16 cellular contexts compared by ENCODE assay signal in the genomic region with DNA sequence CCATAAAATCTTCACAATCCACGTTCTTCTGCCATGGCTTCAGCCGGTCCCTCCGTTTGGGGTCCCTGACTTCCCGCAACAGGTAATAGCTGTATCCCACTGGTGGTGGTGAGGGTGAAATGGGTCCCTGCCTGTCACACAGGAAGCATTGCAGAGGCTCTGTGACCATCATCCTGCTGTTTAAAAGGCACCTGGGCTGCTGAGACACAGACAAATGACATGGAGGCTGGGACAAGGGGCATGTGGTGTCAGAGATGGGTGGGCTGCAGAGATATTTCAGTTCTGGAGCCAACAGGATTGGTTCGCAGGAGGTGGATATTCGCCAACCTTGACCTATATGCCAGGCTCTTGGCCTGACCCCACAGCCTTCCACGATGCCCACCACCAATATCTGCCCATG.
DNase-seq lines count a peak whose midpoint lies in the region.
"Had no signal": no experiment of that assay in that cellular context is flagged by ENCODE, and none has a peak within 500 bp of the region (broad histone marks: within the 10 kb centered on the region; RNA-seq: fewer than 3 reads in every experiment).

No MANE protein-coding gene starts in this region.

- peak overlapping the region; percentile 96 for H2AK5ac ChIP-seq in mesendoderm (ENCODE audit: low read length)

- H3K56ac ChIP-seq in mesendoderm (ENCODE audit: low read length): peak overlapping the region; percentile 83

- no peak overlapping the region for H3K4me3 ChIP-seq in mesendoderm (ENCODE audit: low read length)
- H3K4me3 ChIP-seq: GM12878 had no signal

- H3K36me3 ChIP-seq in mesendoderm (ENCODE audit: control insufficient read depth, insufficient read depth, low read length): no peaks in the 10 kb centered on the region

- peak overlapping the region; percentile 32 for H2BK120ac ChIP-seq in mesendoderm (ENCODE audit: low read depth, low read length)

- no peak overlapping the region for H2BK15ac ChIP-seq in mesendoderm (replicated peaks; ENCODE audit: low read depth)

- H3K79me1 ChIP-seq in mesendoderm (ENCODE audit: low read length): no peaks in the 10 kb centered on the region

- peak overlapping the region; percentile 76 for H4K5ac ChIP-seq in mesendoderm (ENCODE audit: low read length)

- no peak overlapping the region for H3K4me2 ChIP-seq in mesendoderm (ENCODE audit: low read length)

- no peaks in the 10 kb centered on the region for H3K27me3 ChIP-seq in mesendoderm (ENCODE audit: insufficient read depth, low read length, poor library complexity)

- peak overlapping the region; percentile 93 for H3K18ac ChIP-seq in mesendoderm (ENCODE audit: low read length)

- peak overlapping the region; percentile 30 for H3K9ac ChIP-seq in mesendoderm (ENCODE audit: low read length)

- peaks cover 12% of the 10 kb centered on the region for H3K4me1 ChIP-seq in mesendoderm (ENCODE audit: control insufficient read depth, low read depth, low read length)

- H3K27ac ChIP-seq in mesendoderm (ENCODE audit: low read depth, low read length): peak overlapping the region; percentile 62

- DNase-seq in activated effector memory CD4-positive, alpha-beta T cell treated with anti-CD3 and anti-CD28 coated beads, Interleukin-2, amount 50 U/mL, for 16 hours: peak; percentile 12
- no peak for DNase-seq in activated effector memory CD4-positive, alpha-beta T cell treated with Interleukin-2 at 50 U/mL for 16 hours
- DNase-seq in ecto neural progenitor cell (ENCODE audit: low spot score) (peak; percentile 22), mesendoderm (no peak), NCI-H2029 treated with DMSO at 0.1 percent for 48 hours (lab: John Stamatoyannopoulos, UW) (no peak), GF-D8 (lab: John Stamatoyannopoulos, UW) (no peak), NCI-H510A treated with DMSO at 0.1 percent for 48 hours (lab: John Stamatoyannopoulos, UW) (no peak), 8988T (no peak)
- DNase-seq: C1 segment of cervical spinal cord; Calu3; CD4-positive, alpha-beta T cell; DMS 273 treated with DMSO at 0.1 percent for 48 hours; GOT3; HCEC 1CT; HFFc6 had no signal

- H4K8ac ChIP-seq in mesendoderm (ENCODE audit: low read depth, low read length): no peak overlapping the region

- H3K23ac ChIP-seq in mesendoderm (ENCODE audit: low read length): peak overlapping the region; percentile 11

- no CpG with 5 or more reads among the region's 7 CpGs for WGBS in mesendoderm (ENCODE audit: extremely low coverage, insufficient coverage, low lambda C conversion rate)

- H3K79me2 ChIP-seq in mesendoderm (ENCODE audit: control insufficient read depth, insufficient read depth, low read length): no peaks in the 10 kb centered on the region

- H2BK5ac ChIP-seq in mesendoderm (ENCODE audit: low read length): peak overlapping the region; percentile 98

- peak overlapping the region; percentile 76 for H3K4ac ChIP-seq in mesendoderm (ENCODE audit: low read depth, low read length)

Comparison
In these comparisons a context has a peak if more than half of its experiments do, and no peak if none do; other contexts are left out.
1. DNase-seq: peak in activated effector memory CD4-positive, alpha-beta T cell treated with anti-CD3 and anti-CD28 coated beads, Interleukin-2, amount 50 U/mL, for 16 hours (single experiment) and ecto neural progenitor cell (single experiment); none in activated effector memory CD4-positive, alpha-beta T cell treated with Interleukin-2 at 50 U/mL for 16 hours (single experiment), mesendoderm (single experiment), NCI-H2029 treated with DMSO at 0.1 percent for 48 hours (single experiment), GF-D8 (single experiment), NCI-H510A treated with DMSO at 0.1 percent for 48 hours (single experiment) and 8988T (single experiment).